27 cellular contexts compared by ENCODE assay signal in the genomic region with DNA sequence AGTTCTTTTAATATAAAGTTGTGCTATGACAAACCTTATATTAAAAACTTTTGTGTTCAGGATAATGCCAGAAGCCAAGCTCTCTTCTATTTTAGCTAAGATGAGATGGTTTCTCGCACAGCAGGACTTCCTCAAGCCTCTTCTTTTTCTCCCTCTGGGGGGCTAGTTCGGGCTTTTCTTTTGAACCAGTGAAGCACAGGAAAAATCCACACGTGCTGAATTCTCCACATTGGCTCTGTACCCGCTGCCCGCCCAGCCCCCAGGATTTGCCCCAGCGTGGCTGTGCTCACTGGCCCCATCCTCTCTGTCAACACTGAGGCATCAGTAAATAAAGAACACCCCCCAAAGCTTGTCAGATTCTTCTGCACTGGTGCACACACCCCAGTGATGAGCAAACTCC.
"Had no signal": no experiment of that assay in that cellular context is flagged by ENCODE, and none has a peak within 500 bp of the region (broad histone marks: within the 10 kb centered on the region; RNA-seq: fewer than 3 reads in every experiment).

No MANE protein-coding gene starts in this region.

- H3K36me3 ChIP-seq: left lung, lower lobe of right lung, pancreas, prostate gland, stomach, thyroid gland, transverse colon, upper lobe of left lung, vagina had no signal

- H3K4me1 Mint-ChIP-seq: nephron; stimulated activated naive B cell treated with anti-CD40 and anti-IgM and Interleukin-4, amounts not matched to agents 10 μg/mL and 1 μg/mL and 100 μg/mL, for 72 hours had no signal

- ATAC-seq: left cardiac atrium; left lung; lower lobe of right lung; naive thymus-derived CD8-positive, alpha-beta T cell; pancreas; right cardiac atrium; sciatic nerve; stimulated activated naive B cell treated with anti-CD40 and anti-IgM and Interleukin-4, amounts not matched to agents 10 μg/mL and 1 μg/mL and 100 μg/mL, for 72 hours; stimulated activated naive CD8-positive, alpha-beta T cell treated with anti-CD3 and anti-CD28 coated beads, Interleukin-15, Interleukin-2, amounts not matched to agents 100 U/mL and 50 U/mL, for 24 hours had no signal

- H3K27ac ChIP-seq: left lung, lower lobe of right lung, pancreas, prostate gland, skin epidermis, stomach, testis, thyroid gland, transverse colon, upper lobe of left lung, vagina had no signal

- H3K9me3 ChIP-seq: pancreas, prostate gland, testis, thyroid gland, transverse colon, vagina had no signal

- H3K36me3 Mint-ChIP-seq: stimulated activated naive B cell treated with anti-CD40 and anti-IgM and Interleukin-4, amounts not matched to agents 10 μg/mL and 1 μg/mL and 100 μg/mL, for 72 hours had no signal

- H3K27me3 Mint-ChIP-seq: naive thymus-derived CD8-positive, alpha-beta T cell had no signal

- H3K27me3 ChIP-seq: left lung, pancreas, stomach, testis, thyroid gland, transverse colon, upper lobe of left lung, vagina had no signal

- H3K4me3 ChIP-seq: left lung, lower lobe of right lung, pancreas, prostate gland, skin epidermis, stomach, testis, thyroid gland, transverse colon, upper lobe of left lung, vagina had no signal

- H3K4me3 Mint-ChIP-seq: naive thymus-derived CD8-positive, alpha-beta T cell; nephron; stimulated activated naive B cell treated with anti-CD40 and anti-IgM and Interleukin-4, amounts not matched to agents 10 μg/mL and 1 μg/mL and 100 μg/mL, for 72 hours had no signal

- H3K27ac Mint-ChIP-seq: naive thymus-derived CD8-positive, alpha-beta T cell; nephron; stimulated activated naive B cell treated with anti-CD40 and anti-IgM and Interleukin-4, amounts not matched to agents 10 μg/mL and 1 μg/mL and 100 μg/mL, for 72 hours had no signal

- H3K4me1 ChIP-seq: left lung, lower lobe of right lung, pancreas, testis, transverse colon, upper lobe of left lung, vagina had no signal

- DNase-seq: kidney glomerular epithelial cell; left cardiac atrium; left lung; lower lobe of right lung; mammary epithelial cell; mesenchymal stem cell; naive thymus-derived CD8-positive, alpha-beta T cell; nucleus accumbens; pancreas; retina; right cardiac atrium; stimulated activated CD4-positive, alpha-beta T cell treated with anti-CD3 and anti-CD28 coated beads, Interleukin-12 subunit alpha, Interleukin-12 subunit beta, amount 100 ng/mL, for 4 hours; stimulated activated CD4-positive, alpha-beta T cell treated with anti-CD3 and anti-CD28 coated beads, Interleukin-15, amount 100 ng/mL, for 24 hours; stimulated activated CD4-positive, alpha-beta T cell treated with anti-CD3 and anti-CD28 coated beads, Interleukin-2, amount 100 ng/mL, for 24 hours; stimulated activated CD4-positive, alpha-beta T cell treated with anti-CD3 and anti-CD28 coated beads, Interleukin-4, amount 100 ng/mL, for 1 hour; stimulated activated naive B cell treated with anti-CD40 and anti-IgM and Interleukin-4, amounts not matched to agents 10 μg/mL and 1 μg/mL and 100 μg/mL, for 72 hours; stimulated activated naive CD8-positive, alpha-beta T cell treated with anti-CD3 and anti-CD28 coated beads, Interleukin-15, Interleukin-2, amounts not matched to agents 100 U/mL and 50 U/mL, for 24 hours; stomach; testis; thyroid gland; transverse colon had no signal
